ENCODE assay signal across 8 cellular contexts in genomic region chr13:100235311-100235901, GRCh38.
DNase-seq lines count a peak whose midpoint lies in the region; ATAC-seq and TF ChIP-seq lines count a peak whose summit lies in the region.

No MANE protein-coding gene starts in this region.

- H3K27me3 ChIP-seq in hepatocyte (no peaks in the 10 kb centered on the region), testis (no peaks in the 10 kb centered on the region)

- TF ChIP-seq CTCF in activated CD8-positive, alpha-beta T cell treated with anti-CD3 and anti-CD28 coated beads for 36 hours (IDR thresholded peaks at IDR 0.05) = peak; percentile 77
- TF ChIP-seq CTCF in hepatocyte (IDR thresholded peaks at IDR 0.05; ENCODE audit: poor library complexity) (peak; percentile 74), testis (IDR thresholded peaks at IDR 0.05) (peak; percentile 10 to 53 (median 42))

- H3K4me1 Mint-ChIP-seq in activated CD8-positive, alpha-beta T cell treated with anti-CD3 and anti-CD28 coated beads for 36 hours (ENCODE audit: low read depth) = peaks cover 4% of the 10 kb centered on the region

- H3K9me3 ChIP-seq in hepatocyte (ENCODE audit: low read depth) (no peaks in the 10 kb centered on the region), testis (no peaks in the 10 kb centered on the region)

- H3K27me3 Mint-ChIP-seq in activated CD8-positive, alpha-beta T cell treated with anti-CD3 and anti-CD28 coated beads for 36 hours = no peaks in the 10 kb centered on the region

- no peaks in the 10 kb centered on the region for H4K20me1 ChIP-seq in hepatocyte (ENCODE audit: insufficient read depth, poor library complexity, severe bottlenecking)

- no peaks in the 10 kb centered on the region for H3K36me3 Mint-ChIP-seq in activated CD8-positive, alpha-beta T cell treated with anti-CD3 and anti-CD28 coated beads for 36 hours (ENCODE audit: low read depth)

- peaks cover 5% of the 10 kb centered on the region for H3K4me1 ChIP-seq in hepatocyte (ENCODE audit: insufficient read depth)
- H3K4me1 ChIP-seq in testis = no peaks in the 10 kb centered on the region

- CTCF ChIA-PET in activated CD8-positive, alpha-beta T cell treated with anti-CD3 and anti-CD28 coated beads for 36 hours (lab: Charles Lee) = interaction anchor here (0.6 to 3.5 kb wide), 25 partner anchors 10 to 580 kb away, joined by 3 to 18 read pairs (median 5); partner anchors contain the start of genes PCCA and ZIC2

- no peaks in the 10 kb centered on the region for H3K79me2 ChIP-seq in hepatocyte

- intact Hi-C loops in activated CD8-positive, alpha-beta T cell treated with anti-CD3 and anti-CD28 coated beads for 36 hours (cut with micrococcal nuclease) = loop anchor here (2.0 to 10.0 kb wide), 6 partner anchors 171 to 577 kb away; no protein-coding TSS in a partner anchor
- intact Hi-C loops in testis (cut with DNase I; ENCODE audit: low total_unique reads) = no loop called here

- no peak overlapping the region for H2AFZ ChIP-seq in hepatocyte

- no peak overlapping the region for H3K27ac Mint-ChIP-seq in activated CD8-positive, alpha-beta T cell treated with anti-CD3 and anti-CD28 coated beads for 36 hours

- POLR2A ChIA-PET in activated CD8-positive, alpha-beta T cell treated with anti-CD3 and anti-CD28 coated beads for 36 hours (lab: Charles Lee) = interaction anchor here (0.6 kb wide), 1 partner anchor 752 kb away, joined by 6 read pairs; no protein-coding TSS in a partner anchor

- DNase-seq in CMK (ENCODE audit: low read depth) (peak; percentile 22), NCI-H1930 (lab: John Stamatoyannopoulos, UW) (peak; percentile 56 to 57), hepatocyte (ENCODE audit: low spot score) (peak; percentile 57), testis (no peak), OCI-M2 (lab: John Stamatoyannopoulos, UW; ENCODE audit: unreplicated experiment) (no peak), mesenteric fat pad (ENCODE audit: low spot score) (no peak)
- peak; percentile 21 for DNase-seq in activated CD8-positive, alpha-beta T cell treated with anti-CD3 and anti-CD28 coated beads for 36 hours

- H3K4me3 ChIP-seq in hepatocyte (no peak overlapping the region), testis (no peak overlapping the region)

- no peak overlapping the region for H3K27ac ChIP-seq in hepatocyte
- H3K27ac ChIP-seq in testis = no peak overlapping the region

- WGBS in hepatocyte (ENCODE audit: low lambda C conversion rate, missing lambda C conversion rate) = 31% methylated on average over 5 of the region's 5 CpGs
- 53% methylated on average over 5 of the region's 5 CpGs for WGBS in testis, 2 donors

- no peaks in the 10 kb centered on the region for H3K9me2 ChIP-seq in hepatocyte (replicated peaks; ENCODE audit: insufficient read depth)

- H3K9me3 Mint-ChIP-seq in activated CD8-positive, alpha-beta T cell treated with anti-CD3 and anti-CD28 coated beads for 36 hours = no peaks in the 10 kb centered on the region

- peak overlapping the region; percentile 22 for H3K4me2 ChIP-seq in hepatocyte

- H3K36me3 ChIP-seq in hepatocyte (replicated peaks; ENCODE audit: insufficient read depth, low read depth) = no peaks in the 10 kb centered on the region
- no peaks in the 10 kb centered on the region for H3K36me3 ChIP-seq in testis (ENCODE audit: low read depth, missing control alignments)

- peak; percentile 60 for ATAC-seq in GM19452 (IDR thresholded peaks at IDR 0.05; ENCODE audit: unreplicated experiment)
- peak; percentile 47 for ATAC-seq in activated CD8-positive, alpha-beta T cell treated with anti-CD3 and anti-CD28 coated beads for 36 hours

- TF ChIP-seq POLR2A in testis (IDR thresholded peaks at IDR 0.05) = no peak

- no peak overlapping the region for H3K4me3 Mint-ChIP-seq in activated CD8-positive, alpha-beta T cell treated with anti-CD3 and anti-CD28 coated beads for 36 hours

Comparison
In these comparisons a context has a peak if more than half of its experiments do, and no peak if none do; other contexts are left out.
1. DNase-seq: peak in CMK (single experiment), NCI-H1930 (2 of 2), activated CD8-positive, alpha-beta T cell treated with anti-CD3 and anti-CD28 coated beads for 36 hours (single experiment) and hepatocyte (single experiment); none in testis (single experiment), OCI-M2 (single experiment) and mesenteric fat pad (single experiment).
2. Peak in every context shown above with its lines, with median percentiles within 50 percentile points of each other: CTCF ChIP-seq.